19 cellular contexts compared by ENCODE assay signal in genomic region chr2:182432051-182432450, GRCh38. TPM values are rescaled to one million over a fixed set of nuclear protein-coding genes. Genes with fewer than 3 reads are reported as not detected.
A peak's percentile ranks its signal among the peaks of the same experiment; 100 is the strongest.
DNase-seq lines count a peak whose midpoint lies in the region; ATAC-seq and TF ChIP-seq lines count a peak whose summit lies in the region.
"Had no signal": no experiment of that assay in that cellular context is flagged by ENCODE, and none has a peak within 500 bp of the region (broad histone marks: within the 10 kb centered on the region; RNA-seq: fewer than 3 reads in every experiment).

No MANE protein-coding gene starts in this region.

- CTCF ChIA-PET in IMR-90 (lab: Yijun Ruan, JAX), result no interaction called here

- H2BK20ac ChIP-seq in IMR-90 (ENCODE audit: low read depth, low read length), result no peak overlapping the region

- H3K4me3 ChIP-seq in IMR-90 (ENCODE audit: insufficient read depth, low read depth, low read length) (no peak overlapping the region), fibroblast of the aortic adventitia (ENCODE audit: low read depth, low read length) (no peak overlapping the region)
- H3K4me3 ChIP-seq: A549, GM23338 had no signal

- no peak overlapping the region for H3K23ac ChIP-seq in IMR-90 (ENCODE audit: low read depth, low read length)

- DNase-seq in EH (ENCODE audit: low read depth) (peak; percentile 45), IMR-90 (peak; percentile 8), amniotic epithelial cell (ENCODE audit: low read depth) (peak; percentile 18), fibroblast of the aortic adventitia (ENCODE audit: low read depth) (peak; percentile 10), NCI-H524 (lab: John Stamatoyannopoulos, UW) (no peak)
- DNase-seq in stimulated activated CD4-positive, alpha-beta T cell treated with anti-CD3 and anti-CD28 coated beads, Interleukin-15, amount 100 ng/mL, for 24 hours, result no peak
- DNase-seq: AML-193; CD4-positive, alpha-beta T cell; DMS153; DMS79; HCEC 1CT had no signal

- no peak overlapping the region for H2AK5ac ChIP-seq in IMR-90 (ENCODE audit: low read depth, low read length)

- H3K9me1 ChIP-seq in IMR-90 (ENCODE audit: insufficient read depth, low read length), result no peaks in the 10 kb centered on the region

- in situ Hi-C loops in IMR-90 (cut with MboI; ENCODE audit: low sequenced_read_pairs), result no loop called here

- dilution Hi-C loops in IMR-90 (cut with HindIII; ENCODE audit: low sequenced_read_pairs, unreplicated experiment), result no loop called here

- POLR2A ChIA-PET in IMR-90 (lab: Charles Lee; ENCODE audit: unreplicated experiment), result no interaction called here

- no peak overlapping the region for H3K18ac ChIP-seq in IMR-90 (ENCODE audit: low read depth, low read length)

- H2AK9ac ChIP-seq in IMR-90 (replicated peaks; ENCODE audit: low read depth, low read length, poor library complexity), result no peak overlapping the region

- H2BK120ac ChIP-seq in IMR-90 (ENCODE audit: low read depth, low read length), result no peak overlapping the region

- no peak overlapping the region for H3K56ac ChIP-seq in IMR-90 (ENCODE audit: extremely low read depth, insufficient read depth, low read length)

- no peak for TF ChIP-seq POLR2A in IMR-90 (IDR thresholded peaks at IDR 0.05; ENCODE audit: low read depth, low read length)

- H3K4me2 ChIP-seq in IMR-90 (ENCODE audit: low read depth, low read length), result no peak overlapping the region
- H3K4me2 ChIP-seq: A549, GM23338 had no signal

- H4K91ac ChIP-seq in IMR-90 (ENCODE audit: insufficient read depth, low read depth, low read length), result no peak overlapping the region

- BruUV-seq in IMR-90 (replicated peaks; lab: Mats Ljungman, UMichigan), result no TSS peak

- H3K4me1 ChIP-seq in IMR-90 (ENCODE audit: control insufficient read depth, insufficient read depth, low read length), result no peaks in the 10 kb centered on the region; the same call in 1 of the 2 replicates

- no peaks in the 10 kb centered on the region for H3K36me3 ChIP-seq in IMR-90 (ENCODE audit: control insufficient read depth, insufficient read depth, low read length)

- H2BK15ac ChIP-seq in IMR-90 (ENCODE audit: low read depth, low read length), result no peak overlapping the region

- no peak for TF ChIP-seq RAD21 in IMR-90 (IDR thresholded peaks at IDR 0.05; ENCODE audit: low read length)

- no peak overlapping the region for H3K4ac ChIP-seq in IMR-90 (ENCODE audit: low read depth, low read length)

- H3K14ac ChIP-seq in IMR-90 (replicated peaks; ENCODE audit: low read depth, low read length), result no peak overlapping the region

- H2AFZ ChIP-seq in IMR-90 (replicated peaks; ENCODE audit: low read length, poor library complexity), result no peak overlapping the region
- H2AFZ ChIP-seq: GM23338 had no signal

- no peak overlapping the region for H3K27ac ChIP-seq in IMR-90 (ENCODE audit: insufficient read depth, low read length)
- H3K27ac ChIP-seq: 22Rv1, A549, C4-2B had no signal

- no peaks in the 10 kb centered on the region for H4K20me1 ChIP-seq in IMR-90 (ENCODE audit: insufficient read depth, low read length)

- intact Hi-C loops in IMR-90 (cut with micrococcal nuclease), result no loop called here

- H4K5ac ChIP-seq in IMR-90 (ENCODE audit: low read depth, low read length), result no peak overlapping the region

- H2BK5ac ChIP-seq in IMR-90 (ENCODE audit: low read depth, low read length, poor library complexity, severe bottlenecking), result no peak overlapping the region

- TF ChIP-seq CTCF in IMR-90 (conservative IDR thresholded peaks at IDR 0.05; ENCODE audit: low read depth, low read length) (no peak), fibroblast of the aortic adventitia (IDR thresholded peaks at IDR 0.05; ENCODE audit: insufficient read depth, low read length) (no peak)

- no peaks in the 10 kb centered on the region for H3K9me3 ChIP-seq in IMR-90 (ENCODE audit: control insufficient read depth, insufficient read depth, low read length)
- H3K9me3 ChIP-seq: A549 had no signal

- H3K9ac ChIP-seq in IMR-90 (ENCODE audit: low read depth, low read length), result no peak overlapping the region

- ATAC-seq in IMR-90 (ENCODE audit: low read depth), result no peak
- ATAC-seq in activated CD4-positive, CD25-positive, alpha-beta regulatory T cell treated with anti-CD3 and anti-CD28 coated beads, Interleukin-2, amount 50 U/mL, for 24 hours, result no peak
- ATAC-seq in GM21529 (IDR thresholded peaks at IDR 0.05; ENCODE audit: unreplicated experiment), result no peak
- ATAC-seq: A549, GM23338 had no signal

- H4K8ac ChIP-seq in IMR-90 (ENCODE audit: low read depth in 2 of 2, low read length in 2 of 2), result no peak overlapping the region

- no peaks in the 10 kb centered on the region for H3K79me1 ChIP-seq in IMR-90 (ENCODE audit: low read depth in 1 of 2, low read length in 2 of 2)

- no peaks in the 10 kb centered on the region for H3K27me3 ChIP-seq in IMR-90 (ENCODE audit: control insufficient read depth, insufficient read depth, low read length)

- WGBS in IMR-90 (ENCODE audit: extremely low coverage in 2 of 2, insufficient read length in 1 of 2), 2 experiments, result no CpG with 5 or more reads among the region's 1 CpG

TF ChIP-seq in IMR-90, 13 proteins besides CTCF, POLR2A, EP300 and RAD21:
- no peak for TF ChIP-seq RFX5 (IDR thresholded peaks at IDR 0.05; ENCODE audit: low read depth, low read length)
- TF ChIP-seq, protein P1, sequence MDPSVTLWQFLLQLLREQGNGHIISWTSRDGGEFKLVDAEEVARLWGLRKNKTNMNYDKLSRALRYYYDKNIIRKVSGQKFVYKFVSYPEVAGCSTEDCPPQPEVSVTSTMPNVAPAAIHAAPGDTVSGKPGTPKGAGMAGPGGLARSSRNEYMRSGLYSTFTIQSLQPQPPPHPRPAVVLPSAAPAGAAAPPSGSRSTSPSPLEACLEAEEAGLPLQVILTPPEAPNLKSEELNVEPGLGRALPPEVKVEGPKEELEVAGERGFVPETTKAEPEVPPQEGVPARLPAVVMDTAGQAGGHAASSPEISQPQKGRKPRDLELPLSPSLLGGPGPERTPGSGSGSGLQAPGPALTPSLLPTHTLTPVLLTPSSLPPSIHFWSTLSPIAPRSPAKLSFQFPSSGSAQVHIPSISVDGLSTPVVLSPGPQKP (IDR thresholded peaks at IDR 0.05; ENCODE audit: borderline replicate concordance, low read depth, low read length), result no peak
- TF ChIP-seq RCOR1 (IDR thresholded peaks at IDR 0.05; ENCODE audit: insufficient replicate concordance, low read length), result no peak
- TF ChIP-seq SMC3 (IDR thresholded peaks at IDR 0.05; ENCODE audit: low read depth, low read length), result no peak
- TF ChIP-seq, protein P2, sequence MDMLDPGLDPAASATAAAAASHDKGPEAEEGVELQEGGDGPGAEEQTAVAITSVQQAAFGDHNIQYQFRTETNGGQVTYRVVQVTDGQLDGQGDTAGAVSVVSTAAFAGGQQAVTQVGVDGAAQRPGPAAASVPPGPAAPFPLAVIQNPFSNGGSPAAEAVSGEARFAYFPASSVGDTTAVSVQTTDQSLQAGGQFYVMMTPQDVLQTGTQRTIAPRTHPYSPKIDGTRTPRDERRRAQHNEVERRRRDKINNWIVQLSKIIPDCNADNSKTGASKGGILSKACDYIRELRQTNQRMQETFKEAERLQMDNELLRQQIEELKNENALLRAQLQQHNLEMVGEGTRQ (IDR thresholded peaks at IDR 0.05; ENCODE audit: low read depth, low read length), result no peak
- no peak for TF ChIP-seq MXI1 (IDR thresholded peaks at IDR 0.05; ENCODE audit: borderline replicate concordance, low read depth, low read length)
- TF ChIP-seq MAZ (IDR thresholded peaks at IDR 0.05; ENCODE audit: borderline replicate concordance, low read depth, low read length), result no peak
- TF ChIP-seq NFE2L2 (IDR thresholded peaks at IDR 0.05; ENCODE audit: low read depth, low read length), result no peak
- no peak for TF ChIP-seq MAFK (IDR thresholded peaks at IDR 0.05; ENCODE audit: low read depth, low read length)
- TF ChIP-seq CEBPB (IDR thresholded peaks at IDR 0.05; ENCODE audit: low read depth, low read length), result no peak
- no peak for TF ChIP-seq CHD1 (IDR thresholded peaks at IDR 0.05; ENCODE audit: low read depth, low read length)
- no peak for TF ChIP-seq BHLHE40 (IDR thresholded peaks at IDR 0.05; ENCODE audit: low read depth, low read length)
- no peak for TF ChIP-seq FOS (IDR thresholded peaks at IDR 0.05; ENCODE audit: low read depth, low read length)

RNA-seq across cellular contexts. Expression of gene PDE1A, which starts 5.2 kb away (rescaled TPM):
- total RNA-seq in IMR-90 (2012; rRNA removed), result 0.83 and 0.90 TPM in 2 replicates
- polyA plus RNA-seq in IMR-90 (2012; rRNA removed), result 0.24 and 0.26 TPM in 2 replicates
- polyA plus RNA-seq in IMR-90 (2012; cell fraction: cytosol; rRNA removed), result 0.04 and 0.12 TPM in 2 replicates
- polyA plus RNA-seq in IMR-90 (2012; cell fraction: nucleus; rRNA removed; ENCODE audit: low replicate concordance), result 0.05 and 0.34 TPM in 2 replicates
- 18.7 and 34.9 TPM in 2 replicates for total RNA-seq in fibroblast of the aortic adventitia (ENCODE audit: low replicate concordance)
- total RNA-seq: CD4-positive, alpha-beta T cell; Daoy; HT-29 had no signal

Comparison
In these comparisons a context has a peak if more than half of its experiments do, and no peak if none do; other contexts are left out.
1. DNase-seq: peak in EH (single experiment), IMR-90 (single experiment), amniotic epithelial cell (single experiment) and fibroblast of the aortic adventitia (single experiment); none in NCI-H524 (0 of 2) and stimulated activated CD4-positive, alpha-beta T cell treated with anti-CD3 and anti-CD28 coated beads, Interleukin-15, amount 100 ng/mL, for 24 hours (single experiment).
2. RNA of gene PDE1A, which starts 5.2 kb away (total RNA-seq): 18.7 to 34.9 TPM in fibroblast of the aortic adventitia; 0.83 to 0.90 TPM in IMR-90; every median in the first group is over 10 times any median in the second.